Comparison of ENCODE assay signal across 8 cellular contexts in the genomic region with DNA sequence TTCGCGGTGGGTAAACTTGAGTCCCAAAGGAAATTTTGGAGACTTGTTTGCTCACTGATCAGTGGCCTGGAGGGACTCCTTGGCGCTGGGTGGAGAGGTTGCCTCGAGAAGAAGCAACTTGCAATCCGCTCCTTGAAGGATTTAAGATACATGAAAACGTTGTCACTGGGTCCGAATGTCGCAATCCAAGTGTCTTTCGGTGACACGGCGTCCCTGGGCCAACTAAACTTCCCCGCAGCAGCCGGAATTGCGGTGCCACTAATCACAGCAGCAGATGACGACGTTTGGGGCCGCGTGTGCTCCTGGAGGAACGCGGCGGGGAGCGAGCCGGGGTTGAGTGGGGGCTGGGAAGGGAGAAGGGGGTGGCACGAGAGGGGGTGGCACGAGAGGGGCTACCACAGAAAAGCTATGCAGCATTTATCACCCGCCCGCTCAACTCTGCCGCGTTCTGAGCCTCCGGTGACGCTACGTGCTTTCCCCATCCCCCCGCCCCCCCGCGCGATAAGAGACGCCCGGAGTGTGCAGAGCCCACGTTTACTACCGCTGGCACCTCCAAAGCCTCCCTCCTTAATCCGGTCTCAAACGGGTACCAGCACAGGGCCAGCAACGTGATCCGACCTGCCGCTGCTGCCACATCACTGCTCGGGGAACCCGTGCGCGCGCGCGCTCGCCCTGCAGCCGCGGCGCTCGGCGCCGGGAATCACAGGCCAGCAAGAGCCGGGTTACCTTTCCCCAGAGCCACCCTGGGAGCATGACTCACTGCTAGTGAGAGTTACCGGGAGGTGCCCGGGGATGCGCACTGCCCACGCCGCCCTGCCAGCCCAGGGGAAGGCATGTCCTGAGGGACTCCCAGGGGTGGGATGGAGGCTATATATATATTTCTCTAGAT. TPM values are rescaled to one million over a fixed set of nuclear protein-coding genes. Genes with fewer than 3 reads are reported as not detected.
DNase-seq lines count a peak whose midpoint lies in the region; ATAC-seq and TF ChIP-seq lines count a peak whose summit lies in the region.

No MANE protein-coding gene starts in this region.

- H3K79me2 ChIP-seq in smooth muscle cell (ENCODE audit: low read depth) = no peaks in the 10 kb centered on the region

- H3K27ac ChIP-seq in coronary artery = peak overlapping the region; percentile 96 to 98
- peak overlapping the region; percentile 90 for H3K27ac ChIP-seq in smooth muscle cell (ENCODE audit: low read depth)

- H3K4me2 ChIP-seq in smooth muscle cell = peak overlapping the region; percentile 93

- H3K36me3 Mint-ChIP-seq in T-helper 2 cell treated with Interferon-gamma antibody and Interleukin-4, amounts not matched to agents 5 μg/mL and 100 μg/mL, for 36 hours (ENCODE audit: low read depth) = no peaks in the 10 kb centered on the region

- H3K9me3 ChIP-seq in smooth muscle cell (replicated peaks; ENCODE audit: low read depth) = no peaks in the 10 kb centered on the region

- no peak overlapping the region for H3K27ac Mint-ChIP-seq in T-helper 2 cell treated with Interferon-gamma antibody and Interleukin-4, amounts not matched to agents 5 μg/mL and 100 μg/mL, for 36 hours

- H3K4me1 ChIP-seq in smooth muscle cell (ENCODE audit: low read depth) = peaks cover 6% of the 10 kb centered on the region

- peak overlapping the region; percentile 97 for H2AFZ ChIP-seq in smooth muscle cell (ENCODE audit: low read depth)

- H3K4me3 ChIP-seq in coronary artery (peak overlapping the region; percentile 83), smooth muscle cell (peak overlapping the region; percentile 83)

- WGBS in smooth muscle cell (ENCODE audit: low lambda C conversion rate) = 2% methylated on average over 60 of the region's 65 CpGs

- peak overlapping the region; percentile 83 for H3K9ac ChIP-seq in smooth muscle cell (ENCODE audit: low read depth)

- peak overlapping the region; percentile 80 for H3K4me3 Mint-ChIP-seq in T-helper 2 cell treated with Interferon-gamma antibody and Interleukin-4, amounts not matched to agents 5 μg/mL and 100 μg/mL, for 36 hours

- DNase-seq in DMS79 treated with DMSO at 0.1 percent for 48 hours (lab: John Stamatoyannopoulos, UW) (peak; percentile 45), LHCN-M2 (ENCODE audit: low read depth) (peak; percentile 78), coronary artery (ENCODE audit: low spot score) (peak; percentile 92), kidney tubule cell (ENCODE audit: low spot score) (peak; percentile 95), smooth muscle cell (lab: John Stamatoyannopoulos, UW; ENCODE audit: unreplicated experiment) (peak; percentile 53)
- DNase-seq in T-helper 2 cell treated with Interferon-gamma antibody and Interleukin-4, amounts not matched to agents 5 μg/mL and 100 μg/mL, for 36 hours (ENCODE audit: low spot score) = peak; percentile 39
- DNase-seq in effector CD8-positive, alpha-beta T cell (lab: John Stamatoyannopoulos, UW) = no peak

- ATAC-seq in GM21619 (IDR thresholded peaks at IDR 0.05; ENCODE audit: unreplicated experiment) = peak; percentile 32

- H3K9me3 Mint-ChIP-seq in T-helper 2 cell treated with Interferon-gamma antibody and Interleukin-4, amounts not matched to agents 5 μg/mL and 100 μg/mL, for 36 hours = no peaks in the 10 kb centered on the region

- H3K27me3 ChIP-seq in smooth muscle cell (ENCODE audit: low read depth) = peaks cover 18% of the 10 kb centered on the region

- H3F3A ChIP-seq in smooth muscle cell (ENCODE audit: low read depth) = peaks cover 10% of the 10 kb centered on the region

- H3K36me3 ChIP-seq in smooth muscle cell (ENCODE audit: low read depth) = no peaks in the 10 kb centered on the region

- TF ChIP-seq CTCF in coronary artery (IDR thresholded peaks at IDR 0.05) (no peak), smooth muscle cell (IDR thresholded peaks at IDR 0.05; ENCODE audit: borderline replicate concordance, insufficient read depth, poor library complexity, severe bottlenecking) (no peak)

- no peaks in the 10 kb centered on the region for H4K20me1 ChIP-seq in smooth muscle cell (ENCODE audit: low read depth)

- peaks cover 86% of the 10 kb centered on the region for H3K27me3 Mint-ChIP-seq in T-helper 2 cell treated with Interferon-gamma antibody and Interleukin-4, amounts not matched to agents 5 μg/mL and 100 μg/mL, for 36 hours (ENCODE audit: low read depth)

- H3K4me1 Mint-ChIP-seq in T-helper 2 cell treated with Interferon-gamma antibody and Interleukin-4, amounts not matched to agents 5 μg/mL and 100 μg/mL, for 36 hours (ENCODE audit: low read depth) = peaks cover 23% of the 10 kb centered on the region

RNA-seq across cellular contexts. Expression of a gene that starts 0.9 kb away (rescaled TPM):
- 2.4 and 4.0 TPM in 2 replicates for total RNA-seq in LHCN-M2 (2014; rRNA removed)
- 4.8 TPM for polyA plus RNA-seq in LHCN-M2 (2012)
- 4.4 and 6.0 TPM in 2 replicates for total RNA-seq in smooth muscle cell
- 10.3 and 10.6 TPM in 2 replicates for polyA plus RNA-seq in smooth muscle cell
